ENCODE assay signal across 1 cellular context in the genomic region with DNA sequence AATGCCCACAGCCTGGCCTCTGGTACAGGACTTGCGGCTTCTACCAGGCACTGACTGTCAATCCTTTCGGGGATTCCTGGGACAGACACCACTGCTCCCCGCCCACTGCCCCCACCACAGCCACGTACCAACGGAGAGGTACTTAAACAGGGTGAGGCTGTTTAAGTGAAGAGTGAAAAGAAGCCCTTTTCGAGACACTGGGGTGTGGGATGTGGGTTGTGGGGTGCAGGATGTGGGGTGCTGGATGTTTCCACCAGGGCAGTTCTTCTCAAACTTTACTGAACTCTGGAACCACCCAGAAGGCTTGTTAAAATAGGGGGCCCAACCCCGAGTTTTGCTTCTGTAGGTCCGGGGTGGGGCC.
TF ChIP-seq lines count a peak whose summit lies in the region.

No MANE protein-coding gene starts in this region.

TF ChIP-seq in GM23338, 12 proteins besides CTCF, POLR2A, EP300 and RAD21 (continued from another document):
- TF ChIP-seq, protein P1, sequence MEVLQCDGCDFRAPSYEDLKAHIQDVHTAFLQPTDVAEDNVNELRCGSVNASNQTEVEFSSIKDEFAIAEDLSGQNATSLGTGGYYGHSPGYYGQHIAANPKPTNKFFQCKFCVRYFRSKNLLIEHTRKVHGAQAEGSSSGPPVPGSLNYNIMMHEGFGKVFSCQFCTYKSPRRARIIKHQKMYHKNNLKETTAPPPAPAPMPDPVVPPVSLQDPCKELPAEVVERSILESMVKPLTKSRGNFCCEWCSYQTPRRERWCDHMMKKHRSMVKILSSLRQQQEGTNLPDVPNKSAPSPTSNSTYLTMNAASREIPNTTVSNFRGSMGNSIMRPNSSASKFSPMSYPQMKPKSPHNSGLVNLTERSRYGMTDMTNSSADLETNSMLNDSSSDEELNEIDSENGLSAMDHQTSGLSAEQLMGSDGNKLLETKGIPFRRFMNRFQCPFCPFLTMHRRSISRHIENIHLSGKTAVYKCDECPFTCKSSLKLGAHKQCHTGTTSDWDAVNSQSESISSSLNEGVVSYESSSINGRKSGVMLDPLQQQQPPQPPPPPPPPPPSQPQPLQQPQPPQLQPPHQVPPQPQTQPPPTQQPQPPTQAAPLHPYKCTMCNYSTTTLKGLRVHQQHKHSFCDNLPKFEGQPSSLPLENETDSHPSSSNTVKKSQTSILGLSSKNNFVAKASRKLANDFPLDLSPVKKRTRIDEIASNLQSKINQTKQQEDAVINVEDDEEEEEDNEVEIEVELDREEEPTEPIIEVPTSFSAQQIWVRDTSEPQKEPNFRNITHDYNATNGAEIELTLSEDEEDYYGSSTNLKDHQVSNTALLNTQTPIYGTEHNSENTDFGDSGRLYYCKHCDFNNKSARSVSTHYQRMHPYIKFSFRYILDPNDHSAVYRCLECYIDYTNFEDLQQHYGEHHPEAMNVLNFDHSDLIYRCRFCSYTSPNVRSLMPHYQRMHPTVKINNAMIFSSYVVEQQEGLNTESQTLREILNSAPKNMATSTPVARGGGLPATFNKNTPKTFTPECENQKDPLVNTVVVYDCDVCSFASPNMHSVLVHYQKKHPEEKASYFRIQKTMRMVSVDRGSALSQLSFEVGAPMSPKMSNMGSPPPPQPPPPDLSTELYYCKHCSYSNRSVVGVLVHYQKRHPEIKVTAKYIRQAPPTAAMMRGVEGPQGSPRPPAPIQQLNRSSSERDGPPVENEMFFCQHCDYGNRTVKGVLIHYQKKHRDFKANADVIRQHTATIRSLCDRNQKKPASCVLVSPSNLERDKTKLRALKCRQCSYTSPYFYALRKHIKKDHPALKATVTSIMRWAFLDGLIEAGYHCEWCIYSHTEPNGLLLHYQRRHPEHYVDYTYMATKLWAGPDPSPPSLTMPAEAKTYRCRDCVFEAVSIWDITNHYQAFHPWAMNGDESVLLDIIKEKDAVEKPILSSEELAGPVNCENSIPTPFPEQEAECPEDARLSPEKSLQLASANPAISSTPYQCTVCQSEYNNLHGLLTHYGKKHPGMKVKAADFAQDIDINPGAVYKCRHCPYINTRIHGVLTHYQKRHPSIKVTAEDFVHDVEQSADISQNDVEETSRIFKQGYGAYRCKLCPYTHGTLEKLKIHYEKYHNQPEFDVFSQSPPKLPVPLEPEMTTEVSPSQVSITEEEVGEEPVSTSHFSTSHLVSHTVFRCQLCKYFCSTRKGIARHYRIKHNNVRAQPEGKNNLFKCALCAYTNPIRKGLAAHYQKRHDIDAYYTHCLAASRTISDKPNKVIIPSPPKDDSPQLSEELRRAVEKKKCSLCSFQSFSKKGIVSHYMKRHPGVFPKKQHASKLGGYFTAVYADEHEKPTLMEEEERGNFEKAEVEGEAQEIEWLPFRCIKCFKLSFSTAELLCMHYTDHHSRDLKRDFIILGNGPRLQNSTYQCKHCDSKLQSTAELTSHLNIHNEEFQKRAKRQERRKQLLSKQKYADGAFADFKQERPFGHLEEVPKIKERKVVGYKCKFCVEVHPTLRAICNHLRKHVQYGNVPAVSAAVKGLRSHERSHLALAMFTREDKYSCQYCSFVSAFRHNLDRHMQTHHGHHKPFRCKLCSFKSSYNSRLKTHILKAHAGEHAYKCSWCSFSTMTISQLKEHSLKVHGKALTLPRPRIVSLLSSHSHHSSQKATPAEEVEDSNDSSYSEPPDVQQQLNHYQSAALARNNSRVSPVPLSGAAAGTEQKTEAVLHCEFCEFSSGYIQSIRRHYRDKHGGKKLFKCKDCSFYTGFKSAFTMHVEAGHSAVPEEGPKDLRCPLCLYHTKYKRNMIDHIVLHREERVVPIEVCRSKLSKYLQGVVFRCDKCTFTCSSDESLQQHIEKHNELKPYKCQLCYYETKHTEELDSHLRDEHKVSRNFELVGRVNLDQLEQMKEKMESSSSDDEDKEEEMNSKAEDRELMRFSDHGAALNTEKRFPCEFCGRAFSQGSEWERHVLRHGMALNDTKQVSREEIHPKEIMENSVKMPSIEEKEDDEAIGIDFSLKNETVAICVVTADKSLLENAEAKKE (CRISPR knock-in tag; IDR thresholded peaks at IDR 0.05): no peak
- no peak for TF ChIP-seq JUNB (IDR thresholded peaks at IDR 0.05; ENCODE audit: unreplicated experiment)
